Comparison of ENCODE assay signal across 24 cellular contexts in genomic region chr19:58336216-58336615, GRCh38.
"Had no signal": no experiment of that assay in that cellular context is flagged by ENCODE, and none has a peak within 500 bp of the region (broad histone marks: within the 10 kb centered on the region; RNA-seq: fewer than 3 reads in every experiment).

No MANE protein-coding gene starts in this region.

- H3K36me3 ChIP-seq: colonic mucosa had no signal

- DNase-seq: activated CD4-positive, alpha-beta memory T cell treated with anti-CD3 and anti-CD28 coated beads for 36 hours; activated CD4-positive, alpha-beta T cell treated with anti-CD3 and anti-CD28 coated beads for 1 hour; activated CD4-positive, alpha-beta T cell treated with anti-CD3 and anti-CD28 coated beads for 4 hours; activated CD4-positive, alpha-beta T cell treated with anti-CD3 and anti-CD28 coated beads, Interleukin-2, amount 50 U/mL, for 1 hour; activated CD8-positive, alpha-beta memory T cell treated with anti-CD3 and anti-CD28 coated beads, Interleukin-2, amount 10 ng/mL, durations not matched to agents 7 days and 5 days; activated CD8-positive, alpha-beta memory T cell treated with anti-CD3 and anti-CD28 coated beads, Interleukin-2, amount 50 U/mL, for 4 hours; activated CD8-positive, alpha-beta T cell treated with anti-CD3 and anti-CD28 coated beads, Interleukin-2, amount 10 ng/mL, durations not matched to agents 7 days and 5 days; activated effector memory CD4-positive, alpha-beta T cell treated with anti-CD3 and anti-CD28 coated beads, Interleukin-2, amount 50 U/mL, for 16 hours; activated naive CD4-positive, alpha-beta T cell treated with anti-CD3 and anti-CD28 coated beads for 36 hours; activated naive CD8-positive, alpha-beta T cell treated with anti-CD3 and anti-CD28 coated beads for 36 hours; activated naive CD8-positive, alpha-beta T cell treated with anti-CD3 and anti-CD28 coated beads, Interleukin-2, amount 50 U/mL, for 24 hours; activated T-cell treated with anti-CD3 and anti-CD28 coated beads, Interleukin-2, amount 50 U/mL, for 1 hour; activated T-cell treated with anti-CD3 and anti-CD28 coated beads, Interleukin-2, amount 50 U/mL, for 48 hours; adrenal gland; amygdala; body of pancreas; caudate nucleus; colonic mucosa; effector CD8-positive, alpha-beta T cell; foreskin fibroblast; T-helper 2 cell had no signal

- H3K9me3 ChIP-seq: adrenal gland, body of pancreas, colonic mucosa had no signal

- H3K4me3 ChIP-seq: adrenal gland, body of pancreas, colonic mucosa had no signal

- ATAC-seq: activated CD8-positive, alpha-beta memory T cell treated with anti-CD3 and anti-CD28 coated beads, Interleukin-2, amount 10 ng/mL, durations not matched to agents 7 days and 5 days; activated CD8-positive, alpha-beta T cell treated with anti-CD3 and anti-CD28 coated beads, Interleukin-2, amount 10 ng/mL, durations not matched to agents 7 days and 5 days; activated naive CD8-positive, alpha-beta T cell treated with anti-CD3 and anti-CD28 coated beads, Interleukin-2, amount 50 U/mL, for 24 hours; body of pancreas; esophagus mucosa had no signal

- H3K27me3 ChIP-seq: adrenal gland, body of pancreas, colonic mucosa had no signal

- FAIRE-seq: endometrium, frontal cortex had no signal

- H3K4me1 ChIP-seq: adrenal gland, body of pancreas, colonic mucosa had no signal

- H3K27ac ChIP-seq: adrenal gland, body of pancreas, colonic mucosa had no signal
